Comparison of ENCODE assay signal across 22 cellular contexts in genomic region chr2:66318009-66318561, GRCh38.
"Had no signal": no experiment of that assay in that cellular context is flagged by ENCODE, and none has a peak within 500 bp of the region (broad histone marks: within the 10 kb centered on the region; RNA-seq: fewer than 3 reads in every experiment).

No MANE protein-coding gene starts in this region.

- H3K4me3 Mint-ChIP-seq: mesothelial cell of epicardium; natural killer cell; stimulated activated effector memory CD8-positive, alpha-beta T cell treated with anti-CD3 and anti-CD28 coated beads, Interleukin-12 subunit alpha, Interleukin-12 subunit beta, amount 100 ng/mL, for 72 hours had no signal

- H3K36me3 ChIP-seq: heart right ventricle, neutrophil, right lobe of liver, suprapubic skin, thyroid gland, upper lobe of left lung, vagina had no signal

- H3K9me3 ChIP-seq: neutrophil, psoas muscle, right lobe of liver, suprapubic skin, thyroid gland, vagina had no signal

- H3K27ac ChIP-seq: dorsolateral prefrontal cortex, heart right ventricle, neutrophil, psoas muscle, right lobe of liver, suprapubic skin, thyroid gland, upper lobe of left lung, vagina had no signal

- DNase-seq: cortex of kidney; dorsolateral prefrontal cortex; effector CD8-positive, alpha-beta T cell; foreskin melanocyte; heart right ventricle; hypothalamus; islet precursor cell; mammary epithelial cell; natural killer cell; psoas muscle; right lobe of liver; stimulated activated CD4-positive, alpha-beta T cell treated with anti-CD3 and anti-CD28 coated beads, Interleukin-4, amount 100 ng/mL, for 1 hour; stimulated activated CD8-positive, alpha-beta memory T cell treated with anti-CD3 and anti-CD28 coated beads, Interleukin-4, amount 100 ng/mL, for 48 hours; stimulated activated naive CD8-positive, alpha-beta T cell treated with anti-CD3 and anti-CD28 coated beads, Interleukin-15, Interleukin-2, amounts not matched to agents 100 U/mL and 50 U/mL, for 24 hours; thyroid gland; upper lobe of left lung had no signal

- H3K36me3 Mint-ChIP-seq: natural killer cell; stimulated activated effector memory CD8-positive, alpha-beta T cell treated with anti-CD3 and anti-CD28 coated beads, Interleukin-12 subunit alpha, Interleukin-12 subunit beta, amount 100 ng/mL, for 72 hours had no signal

- ATAC-seq: heart right ventricle; left lobe of liver; natural killer cell; psoas muscle; right lobe of liver; stimulated activated effector memory CD8-positive, alpha-beta T cell treated with anti-CD3 and anti-CD28 coated beads, Interleukin-12 subunit alpha, Interleukin-12 subunit beta, amount 100 ng/mL, for 72 hours; stimulated activated naive CD8-positive, alpha-beta T cell treated with anti-CD3 and anti-CD28 coated beads, Interleukin-15, Interleukin-2, amounts not matched to agents 100 U/mL and 50 U/mL, for 24 hours had no signal

- H3K4me1 ChIP-seq: heart right ventricle, psoas muscle, right lobe of liver, suprapubic skin, thyroid gland, upper lobe of left lung, vagina had no signal

- H3K4me3 ChIP-seq: dorsolateral prefrontal cortex, heart right ventricle, psoas muscle, right lobe of liver, suprapubic skin, thyroid gland, upper lobe of left lung, vagina had no signal

- H3K4me1 Mint-ChIP-seq: natural killer cell; stimulated activated effector memory CD8-positive, alpha-beta T cell treated with anti-CD3 and anti-CD28 coated beads, Interleukin-12 subunit alpha, Interleukin-12 subunit beta, amount 100 ng/mL, for 72 hours had no signal

- H3K27me3 ChIP-seq: heart right ventricle, neutrophil, right lobe of liver, suprapubic skin, thyroid gland, upper lobe of left lung, vagina had no signal

- H3K27ac Mint-ChIP-seq: mesothelial cell of epicardium; natural killer cell; stimulated activated effector memory CD8-positive, alpha-beta T cell treated with anti-CD3 and anti-CD28 coated beads, Interleukin-12 subunit alpha, Interleukin-12 subunit beta, amount 100 ng/mL, for 72 hours had no signal
